2 cellular contexts compared by ENCODE assay signal in the genomic region with DNA sequence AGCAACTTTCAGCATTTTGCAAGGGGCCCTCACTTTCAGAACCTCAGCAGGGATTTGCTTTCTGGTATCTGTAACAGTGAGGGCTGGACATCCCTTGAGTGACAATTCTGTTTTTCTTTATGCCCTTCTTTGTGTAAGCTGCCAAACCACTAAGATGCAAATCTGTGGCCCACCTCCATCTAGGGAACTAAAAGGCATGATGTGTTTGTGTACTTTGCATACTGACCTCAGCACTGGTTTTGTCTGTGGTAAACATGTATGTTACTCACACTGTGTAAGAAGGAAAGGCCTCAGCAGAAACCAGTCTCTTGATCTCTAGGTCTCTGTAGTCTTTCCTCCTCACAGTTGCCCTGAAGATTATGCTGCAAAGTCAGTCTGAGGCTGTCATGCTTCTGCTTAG.
TF ChIP-seq lines count a peak whose summit lies in the region.

No MANE protein-coding gene starts in this region.

TF ChIP-seq in HepG2, 621 proteins besides CTCF, POLR2A, EP300 and RAD21:
- TF ChIP-seq TP53 (CRISPR knock-in tag; conservative IDR thresholded peaks at IDR 0.05) (no peak), ZNF577 (CRISPR knock-in tag; IDR thresholded peaks at IDR 0.05; ENCODE audit: borderline replicate concordance, low read depth) (no peak), GZF1 (CRISPR knock-in tag; IDR thresholded peaks at IDR 0.05) (no peak), ZNF3 (CRISPR knock-in tag; IDR thresholded peaks at IDR 0.05) (no peak), AHR (CRISPR knock-in tag; IDR thresholded peaks at IDR 0.05) (no peak), TEAD2 (CRISPR knock-in tag; IDR thresholded peaks at IDR 0.05) (no peak), ZNF251 (CRISPR knock-in tag; IDR thresholded peaks at IDR 0.05) (no peak), MED13 (CRISPR knock-in tag; IDR thresholded peaks at IDR 0.05) (no peak), ZNF337 (CRISPR knock-in tag; IDR thresholded peaks at IDR 0.05; ENCODE audit: borderline replicate concordance, low read depth) (no peak), ZNF562 (CRISPR knock-in tag; IDR thresholded peaks at IDR 0.05; ENCODE audit: borderline replicate concordance) (no peak)
- TF ChIP-seq, protein P1, sequence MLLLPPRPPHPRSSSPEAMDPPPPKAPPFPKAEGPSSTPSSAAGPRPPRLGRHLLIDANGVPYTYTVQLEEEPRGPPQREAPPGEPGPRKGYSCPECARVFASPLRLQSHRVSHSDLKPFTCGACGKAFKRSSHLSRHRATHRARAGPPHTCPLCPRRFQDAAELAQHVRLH (CRISPR knock-in tag; IDR thresholded peaks at IDR 0.05; ENCODE audit: borderline replicate concordance, low read depth) = no peak
TF ChIP-seq in HepG2: peak in this region for 0.

TF ChIP-seq in IMR-90, 13 proteins besides CTCF, POLR2A, EP300 and RAD21:
- TF ChIP-seq RCOR1 (IDR thresholded peaks at IDR 0.05; ENCODE audit: insufficient replicate concordance, low read length) = no peak
- no peak for TF ChIP-seq NFE2L2 (IDR thresholded peaks at IDR 0.05; ENCODE audit: low read depth, low read length)
- no peak for TF ChIP-seq CHD1 (IDR thresholded peaks at IDR 0.05; ENCODE audit: low read depth, low read length)
- TF ChIP-seq, protein P2, sequence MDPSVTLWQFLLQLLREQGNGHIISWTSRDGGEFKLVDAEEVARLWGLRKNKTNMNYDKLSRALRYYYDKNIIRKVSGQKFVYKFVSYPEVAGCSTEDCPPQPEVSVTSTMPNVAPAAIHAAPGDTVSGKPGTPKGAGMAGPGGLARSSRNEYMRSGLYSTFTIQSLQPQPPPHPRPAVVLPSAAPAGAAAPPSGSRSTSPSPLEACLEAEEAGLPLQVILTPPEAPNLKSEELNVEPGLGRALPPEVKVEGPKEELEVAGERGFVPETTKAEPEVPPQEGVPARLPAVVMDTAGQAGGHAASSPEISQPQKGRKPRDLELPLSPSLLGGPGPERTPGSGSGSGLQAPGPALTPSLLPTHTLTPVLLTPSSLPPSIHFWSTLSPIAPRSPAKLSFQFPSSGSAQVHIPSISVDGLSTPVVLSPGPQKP (IDR thresholded peaks at IDR 0.05; ENCODE audit: borderline replicate concordance, low read depth, low read length) = no peak
- no peak for TF ChIP-seq BHLHE40 (IDR thresholded peaks at IDR 0.05; ENCODE audit: low read depth, low read length)
- no peak for TF ChIP-seq SMC3 (IDR thresholded peaks at IDR 0.05; ENCODE audit: low read depth, low read length)
- no peak for TF ChIP-seq CEBPB (IDR thresholded peaks at IDR 0.05; ENCODE audit: low read depth, low read length)
- no peak for TF ChIP-seq MAFK (IDR thresholded peaks at IDR 0.05; ENCODE audit: low read depth, low read length)
- no peak for TF ChIP-seq FOS (IDR thresholded peaks at IDR 0.05; ENCODE audit: low read depth, low read length)
- TF ChIP-seq, protein P3, sequence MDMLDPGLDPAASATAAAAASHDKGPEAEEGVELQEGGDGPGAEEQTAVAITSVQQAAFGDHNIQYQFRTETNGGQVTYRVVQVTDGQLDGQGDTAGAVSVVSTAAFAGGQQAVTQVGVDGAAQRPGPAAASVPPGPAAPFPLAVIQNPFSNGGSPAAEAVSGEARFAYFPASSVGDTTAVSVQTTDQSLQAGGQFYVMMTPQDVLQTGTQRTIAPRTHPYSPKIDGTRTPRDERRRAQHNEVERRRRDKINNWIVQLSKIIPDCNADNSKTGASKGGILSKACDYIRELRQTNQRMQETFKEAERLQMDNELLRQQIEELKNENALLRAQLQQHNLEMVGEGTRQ (IDR thresholded peaks at IDR 0.05; ENCODE audit: low read depth, low read length) = no peak
- TF ChIP-seq RFX5 (IDR thresholded peaks at IDR 0.05; ENCODE audit: low read depth, low read length) = no peak
- no peak for TF ChIP-seq MXI1 (IDR thresholded peaks at IDR 0.05; ENCODE audit: borderline replicate concordance, low read depth, low read length)
- no peak for TF ChIP-seq MAZ (IDR thresholded peaks at IDR 0.05; ENCODE audit: borderline replicate concordance, low read depth, low read length)
